In the genomic region with DNA sequence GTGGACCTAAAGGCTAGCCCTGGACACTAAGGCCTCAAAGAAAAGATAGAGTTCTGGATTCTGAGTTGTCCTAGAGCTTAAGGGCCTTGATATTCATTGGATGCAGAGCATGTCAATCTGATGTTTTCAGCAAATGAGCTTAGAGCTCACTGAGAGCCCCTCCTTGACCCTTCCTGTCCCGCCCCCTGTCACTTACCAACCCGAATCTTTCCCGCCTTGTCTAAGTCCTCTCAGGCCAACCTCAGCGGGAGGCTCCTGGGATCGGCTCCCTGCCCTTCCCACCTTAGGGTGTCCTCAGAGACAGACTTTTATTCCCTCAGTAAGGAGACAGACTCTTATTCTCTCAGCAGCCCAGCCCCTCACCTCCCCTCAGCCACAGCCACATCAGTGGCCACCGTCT, we compare ENCODE assay signal across 1 cellular context.
TF ChIP-seq lines count a peak whose summit lies in the region.

A gene (plus strand): TSS at position 223 of the 400 bp plus-strand sequence. CDS start 233 bp downstream, outside the sequence.

TF ChIP-seq in K562, 482 proteins besides CTCF, POLR2A, EP300 and RAD21:
- peak; percentile 27 for TF ChIP-seq RBM25 (IDR thresholded peaks at IDR 0.05; ENCODE audit: low read depth, low read length, severe bottlenecking)
- TF ChIP-seq SP2 (IDR thresholded peaks at IDR 0.05; ENCODE audit: extremely low read depth, low read depth, low read length, poor library complexity, severe bottlenecking): peak; percentile 24
- TF ChIP-seq, protein P1, sequence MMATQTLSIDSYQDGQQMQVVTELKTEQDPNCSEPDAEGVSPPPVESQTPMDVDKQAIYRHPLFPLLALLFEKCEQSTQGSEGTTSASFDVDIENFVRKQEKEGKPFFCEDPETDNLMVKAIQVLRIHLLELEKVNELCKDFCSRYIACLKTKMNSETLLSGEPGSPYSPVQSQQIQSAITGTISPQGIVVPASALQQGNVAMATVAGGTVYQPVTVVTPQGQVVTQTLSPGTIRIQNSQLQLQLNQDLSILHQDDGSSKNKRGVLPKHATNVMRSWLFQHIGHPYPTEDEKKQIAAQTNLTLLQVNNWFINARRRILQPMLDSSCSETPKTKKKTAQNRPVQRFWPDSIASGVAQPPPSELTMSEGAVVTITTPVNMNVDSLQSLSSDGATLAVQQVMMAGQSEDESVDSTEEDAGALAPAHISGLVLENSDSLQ (IDR thresholded peaks at IDR 0.05): peak; percentile 96
- no peak for TF ChIP-seq RBM15 (IDR thresholded peaks at IDR 0.05; ENCODE audit: insufficient read depth, low read length)
- TF ChIP-seq, protein P2, sequence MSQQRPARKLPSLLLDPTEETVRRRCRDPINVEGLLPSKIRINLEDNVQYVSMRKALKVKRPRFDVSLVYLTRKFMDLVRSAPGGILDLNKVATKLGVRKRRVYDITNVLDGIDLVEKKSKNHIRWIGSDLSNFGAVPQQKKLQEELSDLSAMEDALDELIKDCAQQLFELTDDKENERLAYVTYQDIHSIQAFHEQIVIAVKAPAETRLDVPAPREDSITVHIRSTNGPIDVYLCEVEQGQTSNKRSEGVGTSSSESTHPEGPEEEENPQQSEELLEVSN (IDR thresholded peaks at IDR 0.05; ENCODE audit: borderline replicate concordance in 1 of 2, extremely low read depth in 1 of 2, insufficient read depth in 1 of 2, insufficient read length in 1 of 2, low read depth in 1 of 2, low read length in 1 of 2, poor library complexity in 1 of 2, severe bottlenecking in 1 of 2): peak; percentile 31 to 72
- TF ChIP-seq L3MBTL2 (IDR thresholded peaks at IDR 0.05): peak; percentile 63
- TF ChIP-seq, protein P3, sequence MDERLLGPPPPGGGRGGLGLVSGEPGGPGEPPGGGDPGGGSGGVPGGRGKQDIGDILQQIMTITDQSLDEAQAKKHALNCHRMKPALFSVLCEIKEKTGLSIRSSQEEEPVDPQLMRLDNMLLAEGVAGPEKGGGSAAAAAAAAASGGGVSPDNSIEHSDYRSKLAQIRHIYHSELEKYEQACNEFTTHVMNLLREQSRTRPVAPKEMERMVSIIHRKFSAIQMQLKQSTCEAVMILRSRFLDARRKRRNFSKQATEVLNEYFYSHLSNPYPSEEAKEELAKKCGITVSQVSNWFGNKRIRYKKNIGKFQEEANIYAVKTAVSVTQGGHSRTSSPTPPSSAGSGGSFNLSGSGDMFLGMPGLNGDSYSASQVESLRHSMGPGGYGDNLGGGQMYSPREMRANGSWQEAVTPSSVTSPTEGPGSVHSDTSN (CRISPR knock-in tag; IDR thresholded peaks at IDR 0.05; ENCODE audit: low read depth): no peak
- TF ChIP-seq, protein P3 (tag; conservative IDR thresholded peaks at IDR 0.05; ENCODE audit: low read depth): peak; percentile 53; the same call in 1 of the 2 replicates
- TF ChIP-seq NFYB (IDR thresholded peaks at IDR 0.05; ENCODE audit: extremely low read depth, insufficient read length): peak; percentile 61
- TF ChIP-seq SNIP1 (IDR thresholded peaks at IDR 0.05; ENCODE audit: low read depth): no peak
- TF ChIP-seq, protein P4, sequence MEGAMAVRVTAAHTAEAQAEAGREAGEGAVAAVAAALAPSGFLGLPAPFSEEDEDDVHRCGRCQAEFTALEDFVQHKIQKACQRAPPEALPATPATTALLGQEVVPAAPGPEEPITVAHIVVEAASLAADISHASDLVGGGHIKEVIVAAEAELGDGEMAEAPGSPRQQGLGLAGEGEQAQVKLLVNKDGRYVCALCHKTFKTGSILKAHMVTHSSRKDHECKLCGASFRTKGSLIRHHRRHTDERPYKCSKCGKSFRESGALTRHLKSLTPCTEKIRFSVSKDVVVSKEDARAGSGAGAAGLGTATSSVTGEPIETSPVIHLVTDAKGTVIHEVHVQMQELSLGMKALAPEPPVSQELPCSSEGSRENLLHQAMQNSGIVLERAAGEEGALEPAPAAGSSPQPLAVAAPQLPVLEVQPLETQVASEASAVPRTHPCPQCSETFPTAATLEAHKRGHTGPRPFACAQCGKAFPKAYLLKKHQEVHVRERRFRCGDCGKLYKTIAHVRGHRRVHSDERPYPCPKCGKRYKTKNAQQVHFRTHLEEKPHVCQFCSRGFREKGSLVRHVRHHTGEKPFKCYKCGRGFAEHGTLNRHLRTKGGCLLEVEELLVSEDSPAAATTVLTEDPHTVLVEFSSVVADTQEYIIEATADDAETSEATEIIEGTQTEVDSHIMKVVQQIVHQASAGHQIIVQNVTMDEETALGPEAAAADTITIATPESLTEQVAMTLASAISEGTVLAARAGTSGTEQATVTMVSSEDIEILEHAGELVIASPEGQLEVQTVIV (CRISPR knock-in tag; IDR thresholded peaks at IDR 0.05; ENCODE audit: borderline replicate concordance): no peak
- peak; percentile 32 for TF ChIP-seq FOS (IDR thresholded peaks at IDR 0.05; ENCODE audit: extremely low read depth, insufficient read length)
